In the genomic region with DNA sequence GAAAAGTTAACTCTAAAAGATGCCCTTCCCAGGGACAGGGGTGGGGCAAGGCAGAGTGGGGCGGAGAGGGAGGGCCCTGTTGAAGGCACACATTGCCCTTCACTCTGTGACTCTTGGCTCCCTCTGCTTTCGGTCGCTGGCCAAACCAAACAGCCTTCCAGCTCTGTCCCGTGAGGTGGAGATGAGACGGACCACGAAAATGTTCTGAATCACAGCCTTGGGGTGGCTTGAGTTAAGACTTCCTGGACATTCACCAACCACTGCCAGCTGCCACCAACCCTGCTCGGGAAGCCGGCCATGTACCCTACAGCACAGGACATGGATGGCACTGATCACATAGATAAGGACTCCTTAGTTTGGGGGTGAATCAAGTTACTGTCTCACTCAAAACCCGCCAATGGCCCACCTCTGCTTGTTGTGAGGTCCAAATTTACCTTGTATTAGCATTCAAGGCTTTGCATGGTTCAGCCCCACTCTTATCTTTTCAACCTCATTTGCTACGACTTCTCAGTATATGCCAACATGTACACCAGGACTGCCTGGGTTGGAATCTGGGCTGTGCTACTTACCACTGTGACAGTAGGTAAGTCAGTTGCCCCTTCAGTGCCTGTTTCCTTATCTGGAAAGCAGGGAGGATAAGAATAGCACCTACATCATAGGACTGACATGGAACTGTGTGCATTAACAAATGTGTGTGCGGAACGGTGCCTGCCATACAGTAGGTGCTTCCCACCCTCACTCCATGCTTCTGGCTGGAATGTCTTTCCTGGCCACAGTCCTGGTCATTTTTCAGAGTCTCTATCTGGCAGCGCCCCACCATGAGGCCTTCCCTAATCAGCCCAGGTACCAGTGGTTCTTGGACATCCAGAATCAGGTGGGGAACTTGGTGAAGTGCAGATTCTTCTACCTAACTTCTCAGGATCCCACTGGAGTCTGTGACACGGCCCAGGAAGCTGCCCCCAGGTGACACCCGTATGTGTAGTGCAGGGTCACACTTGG, we compare ENCODE assay signal across 1 cellular context.
TF ChIP-seq lines count a peak whose summit lies in the region.

No MANE protein-coding gene starts in this region.

TF ChIP-seq in SK-N-SH, 30 proteins besides CTCF, POLR2A, EP300 and RAD21 (continued from another document):
- TF ChIP-seq, protein P1, sequence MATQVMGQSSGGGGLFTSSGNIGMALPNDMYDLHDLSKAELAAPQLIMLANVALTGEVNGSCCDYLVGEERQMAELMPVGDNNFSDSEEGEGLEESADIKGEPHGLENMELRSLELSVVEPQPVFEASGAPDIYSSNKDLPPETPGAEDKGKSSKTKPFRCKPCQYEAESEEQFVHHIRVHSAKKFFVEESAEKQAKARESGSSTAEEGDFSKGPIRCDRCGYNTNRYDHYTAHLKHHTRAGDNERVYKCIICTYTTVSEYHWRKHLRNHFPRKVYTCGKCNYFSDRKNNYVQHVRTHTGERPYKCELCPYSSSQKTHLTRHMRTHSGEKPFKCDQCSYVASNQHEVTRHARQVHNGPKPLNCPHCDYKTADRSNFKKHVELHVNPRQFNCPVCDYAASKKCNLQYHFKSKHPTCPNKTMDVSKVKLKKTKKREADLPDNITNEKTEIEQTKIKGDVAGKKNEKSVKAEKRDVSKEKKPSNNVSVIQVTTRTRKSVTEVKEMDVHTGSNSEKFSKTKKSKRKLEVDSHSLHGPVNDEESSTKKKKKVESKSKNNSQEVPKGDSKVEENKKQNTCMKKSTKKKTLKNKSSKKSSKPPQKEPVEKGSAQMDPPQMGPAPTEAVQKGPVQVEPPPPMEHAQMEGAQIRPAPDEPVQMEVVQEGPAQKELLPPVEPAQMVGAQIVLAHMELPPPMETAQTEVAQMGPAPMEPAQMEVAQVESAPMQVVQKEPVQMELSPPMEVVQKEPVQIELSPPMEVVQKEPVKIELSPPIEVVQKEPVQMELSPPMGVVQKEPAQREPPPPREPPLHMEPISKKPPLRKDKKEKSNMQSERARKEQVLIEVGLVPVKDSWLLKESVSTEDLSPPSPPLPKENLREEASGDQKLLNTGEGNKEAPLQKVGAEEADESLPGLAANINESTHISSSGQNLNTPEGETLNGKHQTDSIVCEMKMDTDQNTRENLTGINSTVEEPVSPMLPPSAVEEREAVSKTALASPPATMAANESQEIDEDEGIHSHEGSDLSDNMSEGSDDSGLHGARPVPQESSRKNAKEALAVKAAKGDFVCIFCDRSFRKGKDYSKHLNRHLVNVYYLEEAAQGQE (IDR thresholded peaks at IDR 0.05; ENCODE audit: low read depth, low read length), result peak; percentile 44; the same call in 1 of the 2 replicates
- TF ChIP-seq GATA2 (CRISPR knock-in tag; IDR thresholded peaks at IDR 0.05) (no peak), TEAD4 (IDR thresholded peaks at IDR 0.05; ENCODE audit: borderline replicate concordance, insufficient read depth) (no peak), CHD2 (IDR thresholded peaks at IDR 0.05; ENCODE audit: low read length, partially characterized antibody) (no peak)
TF ChIP-seq in SK-N-SH: peak in this region for 3.
